Comparison of ENCODE assay signal across 29 cellular contexts in the genomic region with DNA sequence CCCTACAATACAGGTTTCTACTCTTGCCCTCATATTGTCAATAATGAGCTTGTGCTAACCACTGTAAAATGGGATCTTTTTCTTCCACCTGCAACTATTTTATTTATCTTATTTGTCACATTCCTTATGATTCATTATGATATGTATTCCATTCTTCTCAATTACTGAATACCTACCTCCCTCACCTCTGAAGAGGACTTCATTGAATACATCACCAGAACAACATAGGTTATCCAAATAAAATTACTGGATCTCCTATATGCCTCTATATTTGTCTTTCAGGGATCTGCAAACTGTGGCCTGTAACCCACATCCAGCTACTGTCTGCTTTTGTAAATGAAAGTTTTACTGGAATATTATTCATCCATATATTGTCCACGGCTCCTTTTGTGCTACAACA. TPM values are rescaled to one million over a fixed set of nuclear protein-coding genes. Genes with fewer than 3 reads are reported as not detected.
"Had no signal": no experiment of that assay in that cellular context is flagged by ENCODE, and none has a peak within 500 bp of the region (broad histone marks: within the 10 kb centered on the region; RNA-seq: fewer than 3 reads in every experiment).

No MANE protein-coding gene starts in this region.

- H3K36me3 ChIP-seq: colonic mucosa, esophagus muscularis mucosa, esophagus squamous epithelium, gastrocnemius medialis, gastroesophageal sphincter, heart left ventricle, heart right ventricle had no signal

- H2AFZ ChIP-seq: hepatocyte had no signal

- H3K4me1 ChIP-seq: colonic mucosa, esophagus muscularis mucosa, esophagus squamous epithelium, gastrocnemius medialis, gastroesophageal sphincter, heart left ventricle, heart right ventricle had no signal

- ATAC-seq: effector memory CD8-positive, alpha-beta T cell; esophagus mucosa; foreskin keratinocyte; gastrocnemius medialis; gastroesophageal sphincter; heart left ventricle; heart right ventricle had no signal

- H3K27me3 ChIP-seq: dorsolateral prefrontal cortex, esophagus muscularis mucosa, esophagus squamous epithelium, foreskin keratinocyte, gastrocnemius medialis, gastroesophageal sphincter, heart left ventricle, heart right ventricle, hepatocyte had no signal

- DNase-seq: colonic mucosa; cortex of kidney; dermis blood vessel endothelial cell; dorsolateral prefrontal cortex; effector CD4-positive, alpha-beta T cell; effector CD8-positive, alpha-beta T cell; effector memory CD4-positive, alpha-beta T cell; effector memory CD8-positive, alpha-beta T cell; endodermal cell; erythroblast; esophagus squamous epithelium; foreskin fibroblast; foreskin keratinocyte; foreskin melanocyte; gastrocnemius medialis; glutamatergic neuron; head of caudate nucleus; heart left ventricle; heart right ventricle had no signal

- H3K4me2 ChIP-seq: hepatocyte had no signal

- H3K79me2 ChIP-seq: hepatocyte had no signal

- H3K4me3 ChIP-seq: colonic mucosa, coronary artery, dorsolateral prefrontal cortex, esophagus muscularis mucosa, esophagus squamous epithelium, gastrocnemius medialis, gastroesophageal sphincter, heart left ventricle, heart right ventricle, hepatocyte had no signal

- H3K9me3 ChIP-seq: colonic mucosa, esophagus muscularis mucosa, esophagus squamous epithelium, gastrocnemius medialis, gastroesophageal sphincter, heart left ventricle, heart right ventricle had no signal

- H3K27ac ChIP-seq: colonic mucosa, coronary artery, dorsolateral prefrontal cortex, epithelial cell of prostate, esophagus muscularis mucosa, esophagus squamous epithelium, foreskin keratinocyte, gastrocnemius medialis, gastroesophageal sphincter, heart left ventricle, heart right ventricle, hepatocyte had no signal

- FAIRE-seq: endothelial cell of umbilical vein had no signal

RNA-seq across cellular contexts. Expression of gene STPG2, which starts 41.3 kb away (rescaled TPM):
- total RNA-seq: dermis microvascular lymphatic vessel endothelial cell, endothelial cell of umbilical vein, epithelial cell of proximal tubule, foreskin keratinocyte, glomerular endothelial cell had no signal
